9 cellular contexts compared by ENCODE assay signal in genomic region chr2:146927080-146927714, GRCh38.
A peak's percentile ranks its signal among the peaks of the same experiment; 100 is the strongest.
DNase-seq lines count a peak whose midpoint lies in the region; ATAC-seq, FAIRE-seq and TF ChIP-seq lines count a peak whose summit lies in the region.
"Had no signal": no experiment of that assay in that cellular context is flagged by ENCODE, and none has a peak within 500 bp of the region (broad histone marks: within the 10 kb centered on the region; RNA-seq: fewer than 3 reads in every experiment).

No MANE protein-coding gene starts in this region.

- no peak overlapping the region for H3K27ac Mint-ChIP-seq in CD8-positive, alpha-beta T cell

- no peaks in the 10 kb centered on the region for H3K36me3 ChIP-seq in PC-3 (ENCODE audit: low read depth, low read length)
- H3K36me3 ChIP-seq in fibroblast of lung (ENCODE audit: control insufficient read depth, insufficient read depth, low read length): no peaks in the 10 kb centered on the region
- no peaks in the 10 kb centered on the region for H3K36me3 ChIP-seq in neuron (ENCODE audit: insufficient read depth, low read length)
- no peaks in the 10 kb centered on the region for H3K36me3 ChIP-seq in CD8-positive, alpha-beta T cell (ENCODE audit: insufficient read depth, low read length)

- H3K36me3 Mint-ChIP-seq in CD8-positive, alpha-beta T cell: no peaks in the 10 kb centered on the region

- CTCF ChIA-PET in PC-3 (lab: Charles Lee): interaction anchor here (0.5 to 1.5 kb wide), 5 partner anchors 70 to 983 kb away, joined by 3 to 6 read pairs (median 4); no protein-coding TSS in a partner anchor
- CTCF ChIA-PET in CD8-positive, alpha-beta T cell (lab: Charles Lee): no interaction called here

- no peak for FAIRE-seq in GM19239 (lab: Jason Lieb, UNC)

- H3K9me3 Mint-ChIP-seq in CD8-positive, alpha-beta T cell: no peaks in the 10 kb centered on the region
- H3K9me3 Mint-ChIP-seq: central memory CD8-positive, alpha-beta T cell had no signal

- H3K4me3 ChIP-seq in PC-3 (ENCODE audit: low read length) (no peak overlapping the region), fibroblast of lung (replicated peaks in 1 of 4; ENCODE audit: control extremely low read depth in 1 of 4, insufficient read depth in 1 of 4, low read depth in 3 of 4, low read length in 4 of 4) (no peak overlapping the region), neuron (ENCODE audit: low read length) (no peak overlapping the region)
- no peak overlapping the region for H3K4me3 ChIP-seq in CD8-positive, alpha-beta T cell (ENCODE audit: low read depth, low read length)

- peak; percentile 81 for DNase-seq in AG08395 (ENCODE audit: low spot score)
- DNase-seq in H4 (ENCODE audit: low spot score): peak; percentile 67
- peak; percentile 73 for DNase-seq in PC-3
- DNase-seq in fibroblast of lung (ENCODE audit: low read depth in 2 of 2): peak; percentile 43 to 85
- DNase-seq in CD8-positive, alpha-beta T cell: no peak
- DNase-seq in GM19239 (ENCODE audit: insufficient read length, low spot score): no peak

- H3K4me1 Mint-ChIP-seq in CD8-positive, alpha-beta T cell (ENCODE audit: low read depth): no peaks in the 10 kb centered on the region
- H3K4me1 Mint-ChIP-seq: central memory CD8-positive, alpha-beta T cell had no signal

- H3K27me3 ChIP-seq in PC-3 (ENCODE audit: low read length) (no peaks in the 10 kb centered on the region), fibroblast of lung (ENCODE audit: control insufficient read depth, insufficient read depth, low read length) (no peaks in the 10 kb centered on the region), neuron (ENCODE audit: insufficient read depth, low read length) (no peaks in the 10 kb centered on the region)
- no peaks in the 10 kb centered on the region for H3K27me3 ChIP-seq in CD8-positive, alpha-beta T cell (ENCODE audit: insufficient read depth, low read length)

- POLR2A ChIA-PET in PC-3 (lab: Charles Lee; ENCODE audit: unreplicated experiment): no interaction called here
- POLR2A ChIA-PET in CD8-positive, alpha-beta T cell (lab: Charles Lee): no interaction called here

- H3F3A ChIP-seq in PC-3 (ENCODE audit: low read length, unreplicated experiment): no peaks in the 10 kb centered on the region

- H3K4me3 Mint-ChIP-seq in CD8-positive, alpha-beta T cell: no peak overlapping the region
- H3K4me3 Mint-ChIP-seq: central memory CD8-positive, alpha-beta T cell had no signal

- H3K27ac ChIP-seq in PC-3 (ENCODE audit: low read length) (no peak overlapping the region), fibroblast of lung (ENCODE audit: insufficient read depth, low read length) (no peak overlapping the region)
- H3K27ac ChIP-seq in CD8-positive, alpha-beta T cell (ENCODE audit: low read depth, low read length): no peak overlapping the region

- no peak overlapping the region for H3K9ac ChIP-seq in PC-3 (ENCODE audit: low read length)
- no peak overlapping the region for H3K9ac ChIP-seq in fibroblast of lung (ENCODE audit: insufficient read depth, low read length)

- H3K79me2 ChIP-seq in PC-3 (ENCODE audit: low read length) (no peaks in the 10 kb centered on the region), fibroblast of lung (ENCODE audit: control insufficient read depth, insufficient read depth, low read length) (no peaks in the 10 kb centered on the region)

- TF ChIP-seq CTCF in PC-3 (conservative IDR thresholded peaks at IDR 0.05; ENCODE audit: low read depth, low read length): peak; percentile 83
- peak; percentile 70 to 91 for TF ChIP-seq CTCF in fibroblast of lung (conservative IDR thresholded peaks at IDR 0.05 in 1 of 2, IDR thresholded peaks at IDR 0.05 in 1 of 2; ENCODE audit: low read depth in 1 of 2, low read length in 2 of 2)
- TF ChIP-seq CTCF in CD8-positive, alpha-beta T cell (IDR thresholded peaks at IDR 0.05): no peak

- H3K4me1 ChIP-seq in PC-3 (ENCODE audit: insufficient read depth, low read length): no peaks in the 10 kb centered on the region
- no peaks in the 10 kb centered on the region for H3K4me1 ChIP-seq in fibroblast of lung (ENCODE audit: control insufficient read depth, extremely low read depth, insufficient read depth, low read length)
- no peaks in the 10 kb centered on the region for H3K4me1 ChIP-seq in neuron (ENCODE audit: insufficient read depth, low read length)
- no peaks in the 10 kb centered on the region for H3K4me1 ChIP-seq in CD8-positive, alpha-beta T cell (ENCODE audit: insufficient read depth, low read length)

- no peak overlapping the region for H3K4me2 ChIP-seq in PC-3 (ENCODE audit: low read length)
- H3K4me2 ChIP-seq in fibroblast of lung (ENCODE audit: extremely low read depth, insufficient read depth, low read length): no peak overlapping the region

- ATAC-seq in PC-3: peak; percentile 97
- no peak for ATAC-seq in CD8-positive, alpha-beta T cell
- ATAC-seq in HG03342 (IDR thresholded peaks at IDR 0.05; ENCODE audit: unreplicated experiment): no peak

- BruUV-seq in PC-3 (replicated peaks; lab: Mats Ljungman, UMichigan): no TSS peak

- H4K20me1 ChIP-seq in PC-3 (ENCODE audit: low read length) (no peaks in the 10 kb centered on the region), fibroblast of lung (ENCODE audit: control insufficient read depth, extremely low read depth, insufficient read depth, low read length) (no peaks in the 10 kb centered on the region)

- no peaks in the 10 kb centered on the region for H3K27me3 Mint-ChIP-seq in CD8-positive, alpha-beta T cell (ENCODE audit: low read depth)
- H3K27me3 Mint-ChIP-seq: central memory CD8-positive, alpha-beta T cell had no signal

- intact Hi-C loops in PC-3 (cut with micrococcal nuclease): loop anchor here (1.0 to 10.0 kb wide), 8 partner anchors 66 to 984 kb away; no protein-coding TSS in a partner anchor
- intact Hi-C loops in CD8-positive, alpha-beta T cell (cut with DNase I, micrococcal nuclease): no loop called here

- H3K9me2 ChIP-seq in PC-3 (replicated peaks; ENCODE audit: low read length): no peaks in the 10 kb centered on the region

- H3K9me3 ChIP-seq in PC-3 (ENCODE audit: low read length): no peaks in the 10 kb centered on the region
- H3K9me3 ChIP-seq in fibroblast of lung (ENCODE audit: control insufficient read depth, insufficient read depth, low read depth, low read length): no peaks in the 10 kb centered on the region
- H3K9me3 ChIP-seq in neuron (ENCODE audit: low read length): no peaks in the 10 kb centered on the region
- no peaks in the 10 kb centered on the region for H3K9me3 ChIP-seq in CD8-positive, alpha-beta T cell (ENCODE audit: low read length)

- H2AFZ ChIP-seq in PC-3 (ENCODE audit: low read length) (no peak overlapping the region), fibroblast of lung (ENCODE audit: low read length) (no peak overlapping the region), neuron (ENCODE audit: low read depth, low read length) (peak overlapping the region; percentile 6)

Comparison
In these comparisons a context has a peak if more than half of its experiments do, and no peak if none do; other contexts are left out.
1. DNase-seq: peak in AG08395 (single experiment), H4 (single experiment), PC-3 (single experiment) and fibroblast of lung (2 of 2); none in CD8-positive, alpha-beta T cell (0 of 7) and GM19239 (single experiment).